Comparison of ENCODE assay signal across 10 cellular contexts in genomic region chr10:119113805-119114732, GRCh38. TPM values are rescaled to one million over a fixed set of nuclear protein-coding genes. Genes with fewer than 3 reads are reported as not detected.
A peak's percentile ranks its signal among the peaks of the same experiment; 100 is the strongest.
DNase-seq lines count a peak whose midpoint lies in the region; ATAC-seq, FAIRE-seq and TF ChIP-seq lines count a peak whose summit lies in the region.
"Had no signal": no experiment of that assay in that cellular context is flagged by ENCODE, and none has a peak within 500 bp of the region (broad histone marks: within the 10 kb centered on the region; RNA-seq: fewer than 3 reads in every experiment).

No MANE protein-coding gene starts in this region.

- H3K27me3 Mint-ChIP-seq in activated CD8-positive, alpha-beta T cell treated with anti-CD3 and anti-CD28 coated beads for 36 hours = no peaks in the 10 kb centered on the region

- no peaks in the 10 kb centered on the region for H3K9me3 Mint-ChIP-seq in activated CD8-positive, alpha-beta T cell treated with anti-CD3 and anti-CD28 coated beads for 36 hours

- H3K9ac ChIP-seq in HepG2 (ENCODE audit: insufficient read depth, low read depth, low read length) = peak overlapping the region; percentile 72

- H3K79me2 ChIP-seq in HepG2 (ENCODE audit: insufficient read depth, low read length) = no peaks in the 10 kb centered on the region

- peak overlapping the region; percentile 77 for H3K27ac ChIP-seq in HL-60 (replicated peaks)
- peak overlapping the region; percentile 98 for H3K27ac ChIP-seq in HepG2 (ENCODE audit: extremely low read length, insufficient read depth, low read length)
- no peak overlapping the region for H3K27ac ChIP-seq in small intestine (ENCODE audit: low read depth in 1 of 2, low read length in 1 of 2)
- H3K27ac ChIP-seq: coronary artery had no signal

- peaks cover 64% of the 10 kb centered on the region for H3K4me1 ChIP-seq in HepG2 (ENCODE audit: insufficient read depth, low read length)
- no peaks in the 10 kb centered on the region for H3K4me1 ChIP-seq in small intestine (ENCODE audit: control insufficient read depth in 2 of 2, insufficient read depth in 1 of 2, low read depth in 1 of 2, low read length in 1 of 2)

- H3K27ac Mint-ChIP-seq in activated CD8-positive, alpha-beta T cell treated with anti-CD3 and anti-CD28 coated beads for 36 hours = peak overlapping the region; percentile 38

- H3K27me3 ChIP-seq in HL-60 (ENCODE audit: insufficient read depth, poor library complexity, severe bottlenecking) (no peaks in the 10 kb centered on the region), HepG2 (ENCODE audit: control insufficient read depth in 1 of 2, insufficient read depth in 2 of 2, low read length in 2 of 2) (no peaks in the 10 kb centered on the region), small intestine (ENCODE audit: control insufficient read depth in 2 of 2, insufficient read depth in 2 of 2, low read length in 2 of 2) (no peaks in the 10 kb centered on the region)

- TF ChIP-seq POLR2A in HepG2 (IDR thresholded peaks at IDR 0.05; ENCODE audit: insufficient read depth in 1 of 2, low read depth in 2 of 2, low read length in 2 of 2) = peak; percentile 46 to 78; a peak in 2 of 4 replicates

- peaks cover 9% of the 10 kb centered on the region for H3K4me1 Mint-ChIP-seq in activated CD8-positive, alpha-beta T cell treated with anti-CD3 and anti-CD28 coated beads for 36 hours (ENCODE audit: low read depth)

- H3K4me2 ChIP-seq in HepG2 (ENCODE audit: low read depth, low read length) = peak overlapping the region; percentile 69

- no peak overlapping the region for H3K4me3 ChIP-seq in AG04449 (ENCODE audit: low read depth, low read length)
- H3K4me3 ChIP-seq in HL-60 (replicated peaks; ENCODE audit: insufficient read depth, low read length) = no peak overlapping the region
- peak overlapping the region; percentile 7 to 46 (median 14); a peak in 3 of 6 replicates for H3K4me3 ChIP-seq in HepG2 (replicated peaks in 1 of 3; ENCODE audit: insufficient read depth in 1 of 3, low read depth in 2 of 3, low read length in 3 of 3)
- no peak overlapping the region for H3K4me3 ChIP-seq in small intestine (ENCODE audit: low read depth in 1 of 2, low read length in 2 of 2)
- H3K4me3 ChIP-seq: coronary artery had no signal

- peak; percentile 98 for FAIRE-seq in HepG2 (lab: Jason Lieb, UNC)
- no peak for FAIRE-seq in small intestine (lab: Jason Lieb, UNC)

- H3K36me3 ChIP-seq in HepG2 (replicated peaks in 1 of 2; ENCODE audit: control insufficient read depth in 1 of 2, insufficient read depth in 2 of 2, low read length in 2 of 2) (peaks cover 2 to 5% of the 10 kb centered on the region in 2 experiments; a peak in 2 of 5 replicates), small intestine (ENCODE audit: control insufficient read depth in 2 of 2, insufficient read depth in 2 of 2, low read length in 2 of 2) (peaks cover 4 to 6% of the 10 kb centered on the region in 2 donors)

- 14% methylated on average over 8 of the region's 11 CpGs for WGBS in HepG2 (ENCODE audit: low lambda C conversion rate)
- 76 to 87% (median 86%) methylated on average over 11 of the region's 11 CpGs for WGBS in small intestine, 3 donors

- H4K20me1 ChIP-seq in HepG2 (ENCODE audit: insufficient read depth, low read length) = no peaks in the 10 kb centered on the region

- intact Hi-C loops in activated CD8-positive, alpha-beta T cell treated with anti-CD3 and anti-CD28 coated beads for 36 hours (cut with micrococcal nuclease) = no loop called here
- intact Hi-C loops in HepG2 (cut with micrococcal nuclease; ENCODE audit: unreplicated experiment) = no loop called here

- CTCF ChIA-PET in AG04449 (lab: Yijun Ruan, JAX) (no interaction called here), HepG2 (lab: Yijun Ruan, JAX; ENCODE audit: low intra/inter-chr PET ratio, low total read pairs) (no interaction called here)
- CTCF ChIA-PET in activated CD8-positive, alpha-beta T cell treated with anti-CD3 and anti-CD28 coated beads for 36 hours (lab: Charles Lee) = interaction anchor here (1.7 to 2.4 kb wide), 2 partner anchors 13 to 18 kb away, joined by 3 to 5 read pairs; no protein-coding TSS in a partner anchor

- peak; percentile 89 to 97 for TF ChIP-seq EP300 in HepG2 (IDR thresholded peaks at IDR 0.05; ENCODE audit: low read depth in 2 of 2, low read length in 2 of 2)
- peak; percentile 98 for TF ChIP-seq EP300 in HepG2 (CRISPR knock-in tag; IDR thresholded peaks at IDR 0.05; ENCODE audit: borderline replicate concordance)

- no TSS peak for BruUV-seq in HepG2 (replicated peaks; lab: Mats Ljungman, UMichigan)

- POLR2A ChIA-PET in AG04449 (lab: Yijun Ruan, JAX) (interaction anchor here (1.0 kb wide), 1 partner anchor 10 kb away, joined by 5 read pairs; the partner anchor contains the start of gene DENND10), HepG2 (lab: Yijun Ruan, JAX) (interaction anchor here (0.7 to 5.4 kb wide), 17 partner anchors 10 to 203 kb away, joined by 3 to 106 read pairs (median 4); partner anchors contain the start of genes DENND10, NANOS1 and SFXN4)
- POLR2A ChIA-PET in activated CD8-positive, alpha-beta T cell treated with anti-CD3 and anti-CD28 coated beads for 36 hours (lab: Charles Lee) = interaction anchor here (1.3 to 2.0 kb wide), 3 partner anchors 10 to 31 kb away, joined by 5 to 8 read pairs (median 5); partner anchors contain the start of gene DENND10

- in situ Hi-C loops in HepG2 (cut with HindIII; ENCODE audit: extremely low pct_ligation_motif_present, low pct_unique_long_range_greater_than_20kb) = no loop called here

- no peak overlapping the region for H3K4me3 Mint-ChIP-seq in activated CD8-positive, alpha-beta T cell treated with anti-CD3 and anti-CD28 coated beads for 36 hours

- peak; percentile 13 for ATAC-seq in activated CD8-positive, alpha-beta T cell treated with anti-CD3 and anti-CD28 coated beads for 36 hours
- peak; percentile 96 for ATAC-seq in HepG2
- no peak for ATAC-seq in GM21825 (IDR thresholded peaks at IDR 0.05; ENCODE audit: unreplicated experiment)
- ATAC-seq in HG02678 (IDR thresholded peaks at IDR 0.05; ENCODE audit: unreplicated experiment) = no peak
- ATAC-seq in HG03159 (IDR thresholded peaks at IDR 0.05; ENCODE audit: unreplicated experiment) = no peak

- no peak for TF ChIP-seq CTCF in AG04449 (IDR thresholded peaks at IDR 0.05; ENCODE audit: insufficient read depth, low read length, missing control alignments)
- TF ChIP-seq CTCF in HL-60 (IDR thresholded peaks at IDR 0.05; ENCODE audit: insufficient read depth, low read length) = no peak
- no peak for TF ChIP-seq CTCF in activated CD8-positive, alpha-beta T cell treated with anti-CD3 and anti-CD28 coated beads for 36 hours (IDR thresholded peaks at IDR 0.05)
- TF ChIP-seq CTCF in HepG2 (CRISPR knock-in tag; IDR thresholded peaks at IDR 0.05) = no peak

- DNase-seq in AG04449 (ENCODE audit: low read depth, low spot score) (peak; percentile 84), HL-60 (ENCODE audit: low read depth in 1 of 2, low spot score in 1 of 2) (peak; percentile 86 to 91), HepG2 (ENCODE audit: low spot score) (peak; percentile 98), small intestine (no peak)
- DNase-seq in activated CD8-positive, alpha-beta T cell treated with anti-CD3 and anti-CD28 coated beads for 36 hours = no peak
- DNase-seq: NCI-H2107 had no signal

- H3K36me3 Mint-ChIP-seq in activated CD8-positive, alpha-beta T cell treated with anti-CD3 and anti-CD28 coated beads for 36 hours (ENCODE audit: low read depth) = peaks cover 29% of the 10 kb centered on the region

- H2AFZ ChIP-seq in HepG2 (ENCODE audit: low read length) = no peak overlapping the region

- TF ChIP-seq RAD21 in HepG2 (CRISPR knock-in tag; IDR thresholded peaks at IDR 0.05) = peak; percentile 16; the same call in 1 of the 2 replicates

- no peaks in the 10 kb centered on the region for H3K9me3 ChIP-seq in HepG2 (ENCODE audit: low read length)
- no peaks in the 10 kb centered on the region for H3K9me3 ChIP-seq in small intestine (ENCODE audit: control insufficient read depth, low read depth)

RNA-seq across cellular contexts. Expression of gene DENND10, which starts 10.2 kb away (rescaled TPM):
- total RNA-seq in activated CD8-positive, alpha-beta T cell treated with anti-CD3 and anti-CD28 coated beads for 36 hours = 10 to 100 TPM; 16.9 to 18.6 TPM
- 43.7 and 55.1 TPM in 2 replicates for total RNA-seq in HepG2 (2016; rRNA removed; fragmentation: Illumina TruSeq; extraction: Trizol)
- 60.9 and 63.9 TPM in 2 replicates for total RNA-seq in HepG2 (2016; cell fraction: cytosol; rRNA removed; fragmentation: Illumina TruSeq; extraction: Trizol; ENCODE audit: low read depth)
- 41.2 and 59.1 TPM in 2 replicates for total RNA-seq in HepG2 (2016; cell fraction: insoluble cytoplasmic fraction; rRNA removed; fragmentation: Illumina TruSeq; extraction: Trizol)
- 60.7 and 62.3 TPM in 2 replicates for total RNA-seq in HepG2 (2016; cell fraction: membrane; rRNA removed; fragmentation: Illumina TruSeq; extraction: Trizol)
- total RNA-seq in HepG2 (2016; cell fraction: nucleus; rRNA removed; fragmentation: Illumina TruSeq; extraction: Trizol) = 30.6 and 33.8 TPM in 2 replicates
- polyA plus RNA-seq in HepG2 (2011; rRNA removed) = 75.9 and 78.8 TPM in 2 replicates
- polyA plus RNA-seq in HepG2 (2011; cell fraction: cytosol; rRNA removed) = 55.4 and 68.0 TPM in 2 replicates
- 53.4 and 62.1 TPM in 2 replicates for polyA plus RNA-seq in HepG2 (2011; cell fraction: nucleus; rRNA removed)
- polyA plus RNA-seq in HepG2 (2012) = 48.6 and 60.7 TPM in 2 replicates
- 54.2 and 68.0 TPM in 2 replicates for polyA plus RNA-seq in HepG2 (2016; cell fraction: cytosol; fragmentation: Illumina TruSeq; extraction: Trizol; ENCODE audit: low read depth)
- 52.2 and 53.2 TPM in 2 replicates for polyA plus RNA-seq in HepG2 (2016; cell fraction: insoluble cytoplasmic fraction; fragmentation: Illumina TruSeq; extraction: Trizol; ENCODE audit: low read depth)
- 44.9 and 45.7 TPM in 2 replicates for polyA plus RNA-seq in HepG2 (2016; cell fraction: membrane; fragmentation: Illumina TruSeq; extraction: Trizol; ENCODE audit: low read depth)
- polyA plus RNA-seq in HepG2 (2016; cell fraction: nucleus; fragmentation: Illumina TruSeq; extraction: Trizol; ENCODE audit: insufficient read depth, low read depth) = 34.1 and 37.6 TPM in 2 replicates
- polyA minus RNA-seq in HepG2 (2011; rRNA and poly(A)+ RNA removed; ENCODE audit: low replicate concordance) = 36.0 and 110 TPM in 2 replicates
- polyA minus RNA-seq in HepG2 (2011; cell fraction: cytosol; rRNA and poly(A)+ RNA removed) = 38.8 and 41.4 TPM in 2 replicates
- 53.0 and 61.8 TPM in 2 replicates for polyA minus RNA-seq in HepG2 (2011; cell fraction: nucleus; rRNA and poly(A)+ RNA removed)
- polyA plus RNA-seq in small intestine = 10 to 100 TPM; 20.3 to 32.4 (median 29.2) TPM

RNA-seq across cellular contexts. Expression of gene EIF3A, which starts 33.5 kb away (rescaled TPM):
- total RNA-seq in activated CD8-positive, alpha-beta T cell treated with anti-CD3 and anti-CD28 coated beads for 36 hours = 100 to 1,000 TPM; 127 to 131 TPM
- 117 and 168 TPM in 2 replicates for total RNA-seq in HepG2 (2016; rRNA removed; fragmentation: Illumina TruSeq; extraction: Trizol)
- 7.3 and 9.3 TPM in 2 replicates for total RNA-seq in HepG2 (2016; cell fraction: cytosol; rRNA removed; fragmentation: Illumina TruSeq; extraction: Trizol; ENCODE audit: low read depth)
- total RNA-seq in HepG2 (2016; cell fraction: insoluble cytoplasmic fraction; rRNA removed; fragmentation: Illumina TruSeq; extraction: Trizol) = 115 and 148 TPM in 2 replicates
- 23.1 and 23.6 TPM in 2 replicates for total RNA-seq in HepG2 (2016; cell fraction: membrane; rRNA removed; fragmentation: Illumina TruSeq; extraction: Trizol)
- total RNA-seq in HepG2 (2016; cell fraction: nucleus; rRNA removed; fragmentation: Illumina TruSeq; extraction: Trizol) = 102 and 106 TPM in 2 replicates
- polyA plus RNA-seq in HepG2 (2011; rRNA removed) (25.6 and 28.3 TPM in 2 replicates), small intestine (10 to 100 TPM; 41.8 to 63.6 (median 41.9) TPM)
- 15.4 and 25.4 TPM in 2 replicates for polyA plus RNA-seq in HepG2 (2011; cell fraction: cytosol; rRNA removed)
- polyA plus RNA-seq in HepG2 (2011; cell fraction: nucleus; rRNA removed) = 26.1 and 34.0 TPM in 2 replicates
- 86.7 and 95.1 TPM in 2 replicates for polyA plus RNA-seq in HepG2 (2012)
- 2.7 and 3.3 TPM in 2 replicates for polyA plus RNA-seq in HepG2 (2016; cell fraction: cytosol; fragmentation: Illumina TruSeq; extraction: Trizol; ENCODE audit: low read depth)
- polyA plus RNA-seq in HepG2 (2016; cell fraction: insoluble cytoplasmic fraction; fragmentation: Illumina TruSeq; extraction: Trizol; ENCODE audit: low read depth) = 125 and 133 TPM in 2 replicates
- polyA plus RNA-seq in HepG2 (2016; cell fraction: membrane; fragmentation: Illumina TruSeq; extraction: Trizol; ENCODE audit: low read depth) = 6.3 and 7.4 TPM in 2 replicates
- polyA plus RNA-seq in HepG2 (2016; cell fraction: nucleus; fragmentation: Illumina TruSeq; extraction: Trizol; ENCODE audit: insufficient read depth, low read depth) = 107 and 120 TPM in 2 replicates
- 42.9 and 64.9 TPM in 2 replicates for polyA minus RNA-seq in HepG2 (2011; rRNA and poly(A)+ RNA removed; ENCODE audit: low replicate concordance)
- polyA minus RNA-seq in HepG2 (2011; cell fraction: cytosol; rRNA and poly(A)+ RNA removed) = 60.5 and 73.1 TPM in 2 replicates
- 107 and 117 TPM in 2 replicates for polyA minus RNA-seq in HepG2 (2011; cell fraction: nucleus; rRNA and poly(A)+ RNA removed)

RNA-seq across cellular contexts. Expression of gene SFXN4, which starts 51.4 kb away (rescaled TPM):
- total RNA-seq in activated CD8-positive, alpha-beta T cell treated with anti-CD3 and anti-CD28 coated beads for 36 hours = 10 to 100 TPM; 45.9 to 50.3 TPM
- 47.4 and 64.9 TPM in 2 replicates for total RNA-seq in HepG2 (2016; rRNA removed; fragmentation: Illumina TruSeq; extraction: Trizol)
- total RNA-seq in HepG2 (2016; cell fraction: cytosol; rRNA removed; fragmentation: Illumina TruSeq; extraction: Trizol; ENCODE audit: low read depth) = 71.2 and 73.7 TPM in 2 replicates
- total RNA-seq in HepG2 (2016; cell fraction: insoluble cytoplasmic fraction; rRNA removed; fragmentation: Illumina TruSeq; extraction: Trizol) = 55.2 and 66.3 TPM in 2 replicates
- total RNA-seq in HepG2 (2016; cell fraction: membrane; rRNA removed; fragmentation: Illumina TruSeq; extraction: Trizol) = 75.6 and 82.1 TPM in 2 replicates
- 39.7 and 50.2 TPM in 2 replicates for total RNA-seq in HepG2 (2016; cell fraction: nucleus; rRNA removed; fragmentation: Illumina TruSeq; extraction: Trizol)
- polyA plus RNA-seq in HepG2 (2011; rRNA removed) (44.6 and 47.7 TPM in 2 replicates), small intestine (10 to 100 TPM; 54.3 to 63.7 (median 54.6) TPM)
- 31.1 and 39.7 TPM in 2 replicates for polyA plus RNA-seq in HepG2 (2011; cell fraction: cytosol; rRNA removed)
- 45.5 and 47.7 TPM in 2 replicates for polyA plus RNA-seq in HepG2 (2011; cell fraction: nucleus; rRNA removed)
- 32.0 and 35.6 TPM in 2 replicates for polyA plus RNA-seq in HepG2 (2012)
- polyA plus RNA-seq in HepG2 (2016; cell fraction: cytosol; fragmentation: Illumina TruSeq; extraction: Trizol; ENCODE audit: low read depth) = 63.0 and 72.7 TPM in 2 replicates
- polyA plus RNA-seq in HepG2 (2016; cell fraction: insoluble cytoplasmic fraction; fragmentation: Illumina TruSeq; extraction: Trizol; ENCODE audit: low read depth) = 42.6 and 43.4 TPM in 2 replicates
- polyA plus RNA-seq in HepG2 (2016; cell fraction: membrane; fragmentation: Illumina TruSeq; extraction: Trizol; ENCODE audit: low read depth) = 56.9 and 60.5 TPM in 2 replicates
- polyA plus RNA-seq in HepG2 (2016; cell fraction: nucleus; fragmentation: Illumina TruSeq; extraction: Trizol; ENCODE audit: insufficient read depth, low read depth) = 62.6 and 72.4 TPM in 2 replicates
- 25.6 and 27.5 TPM in 2 replicates for polyA minus RNA-seq in HepG2 (2011; rRNA and poly(A)+ RNA removed; ENCODE audit: low replicate concordance)
- 19.2 and 19.8 TPM in 2 replicates for polyA minus RNA-seq in HepG2 (2011; cell fraction: cytosol; rRNA and poly(A)+ RNA removed)
- 21.6 and 26.9 TPM in 2 replicates for polyA minus RNA-seq in HepG2 (2011; cell fraction: nucleus; rRNA and poly(A)+ RNA removed)

Comparison
In these comparisons a context has a peak if more than half of its experiments do, and no peak if none do; other contexts are left out.
1. DNase-seq: peak in AG04449 (single experiment), HL-60 (2 of 2) and HepG2 (single experiment); none in activated CD8-positive, alpha-beta T cell treated with anti-CD3 and anti-CD28 coated beads for 36 hours (single experiment) and small intestine (single experiment).
2. H3K4me3 ChIP-seq: peak in HepG2 (3 of 3); none in AG04449 (single experiment), HL-60 (single experiment) and small intestine (0 of 2).
3. H3K27ac ChIP-seq: peak in HL-60 (single experiment) and HepG2 (single experiment); none in small intestine (0 of 2).
4. ATAC-seq: peak in activated CD8-positive, alpha-beta T cell treated with anti-CD3 and anti-CD28 coated beads for 36 hours (single experiment) and HepG2 (single experiment); none in GM21825 (single experiment), HG02678 (single experiment) and HG03159 (single experiment).